Comparison of ENCODE assay signal across 8 cellular contexts in the genomic region with DNA sequence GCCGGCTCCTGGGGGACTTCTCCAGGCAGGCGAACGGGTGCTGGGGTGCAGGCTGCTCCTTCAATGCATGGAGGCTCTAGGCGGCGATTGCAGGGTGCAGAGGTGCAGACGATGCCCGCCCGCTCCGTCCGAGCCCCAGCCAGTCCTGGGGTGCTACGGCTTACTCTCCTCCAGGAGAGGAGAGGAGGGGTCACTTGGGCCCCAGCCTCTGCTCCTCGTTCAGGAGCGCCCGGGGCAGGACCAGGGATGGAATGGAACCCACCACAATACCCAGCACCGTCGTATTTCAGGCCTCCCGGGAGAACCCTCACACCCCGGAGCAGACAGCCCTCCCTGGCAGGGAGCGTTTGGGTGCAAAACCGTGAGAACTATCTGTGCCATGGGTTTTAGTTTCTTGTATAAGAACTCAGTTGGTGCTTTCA. TPM values are rescaled to one million over a fixed set of nuclear protein-coding genes. Genes with fewer than 3 reads are reported as not detected.
A peak's percentile ranks its signal among the peaks of the same experiment; 100 is the strongest.
DNase-seq lines count a peak whose midpoint lies in the region; ATAC-seq and TF ChIP-seq lines count a peak whose summit lies in the region.

No MANE protein-coding gene starts in this region.

- no peaks in the 10 kb centered on the region for H3K27me3 ChIP-seq in left ventricle myocardium inferior (ENCODE audit: low read depth)

- H3K9me3 Mint-ChIP-seq in activated T-cell treated with anti-CD3 and anti-CD28 coated beads, Interleukin-2, amount 50 U/mL, for 72 hours, result no peaks in the 10 kb centered on the region

- TF ChIP-seq CTCF in left ventricle myocardium inferior (IDR thresholded peaks at IDR 0.05; ENCODE audit: borderline replicate concordance) (no peak), GM13976 (IDR thresholded peaks at IDR 0.05; ENCODE audit: borderline replicate concordance, control extremely low read depth, extremely low read depth, insufficient read depth, missing control alignments) (no peak)

- no peaks in the 10 kb centered on the region for H3K9me3 ChIP-seq in left ventricle myocardium inferior (replicated peaks)

- intact Hi-C loops in left ventricle myocardium inferior (cut with micrococcal nuclease), result no loop called here

- peaks cover under 1% of the 10 kb centered on the region for H3K36me3 ChIP-seq in left ventricle myocardium inferior

- DNase-seq in activated T-cell treated with anti-CD3 and anti-CD28 coated beads, Interleukin-2, amount 50 U/mL, for 72 hours, result peak in 1 of 2 donors; percentile 7
- DNase-seq in left ventricle myocardium inferior, result no peak
- DNase-seq in skeletal muscle cell (ENCODE audit: low read depth), result no peak
- no peak for DNase-seq in GM13976 (ENCODE audit: low spot score)
- no peak for DNase-seq in NAMALWA (ENCODE audit: low spot score)

- in situ Hi-C loops in GM13976 (cut with MboI; ENCODE audit: low sequenced_read_pairs, unreplicated experiment), result no loop called here

- peaks cover 29% of the 10 kb centered on the region for H3K4me1 ChIP-seq in left ventricle myocardium inferior

- H3K4me3 ChIP-seq in left ventricle myocardium inferior (peak overlapping the region; percentile 99), skeletal muscle cell (ENCODE audit: low read depth, low read length) (peak overlapping the region; percentile 94)

- peak overlapping the region; percentile 95 for H3K27ac Mint-ChIP-seq in activated T-cell treated with anti-CD3 and anti-CD28 coated beads, Interleukin-2, amount 50 U/mL, for 72 hours

- ATAC-seq in GM18498 (IDR thresholded peaks at IDR 0.05; ENCODE audit: unreplicated experiment), result peak; percentile 20
- ATAC-seq in HG03025 (IDR thresholded peaks at IDR 0.05; ENCODE audit: low FRiP score, unreplicated experiment), result peak; percentile 22
- peak; percentile 36 to 39 for ATAC-seq in activated T-cell treated with anti-CD3 and anti-CD28 coated beads, Interleukin-2, amount 50 U/mL, for 72 hours (replicated peaks in 1 of 2)
- ATAC-seq in GM21367 (IDR thresholded peaks at IDR 0.05; ENCODE audit: unreplicated experiment), result no peak

- H3K27me3 Mint-ChIP-seq in activated T-cell treated with anti-CD3 and anti-CD28 coated beads, Interleukin-2, amount 50 U/mL, for 72 hours (ENCODE audit: low read depth), result no peaks in the 10 kb centered on the region

- peaks cover 0 to 3% of the 10 kb centered on the region in 2 donors for H3K36me3 Mint-ChIP-seq in activated T-cell treated with anti-CD3 and anti-CD28 coated beads, Interleukin-2, amount 50 U/mL, for 72 hours (ENCODE audit: insufficient read depth in 2 of 2)

- peak overlapping the region; percentile 92 to 97 for H3K4me3 Mint-ChIP-seq in activated T-cell treated with anti-CD3 and anti-CD28 coated beads, Interleukin-2, amount 50 U/mL, for 72 hours

- H3K27ac ChIP-seq in left ventricle myocardium inferior (replicated peaks), result peak overlapping the region; percentile 83

- peaks cover 42% of the 10 kb centered on the region for H3K4me1 Mint-ChIP-seq in activated T-cell treated with anti-CD3 and anti-CD28 coated beads, Interleukin-2, amount 50 U/mL, for 72 hours (ENCODE audit: low read depth)

RNA-seq across cellular contexts. Expression of a gene that starts 46.6 kb away (rescaled TPM):
- total RNA-seq in activated T-cell treated with anti-CD3 and anti-CD28 coated beads, Interleukin-2, amount 50 U/mL, for 72 hours, result 10 to 100 TPM; 32.8 to 42.7 TPM
- 8.3 TPM for total RNA-seq in left ventricle myocardium inferior
